9 cellular contexts compared by ENCODE assay signal in the genomic region with DNA sequence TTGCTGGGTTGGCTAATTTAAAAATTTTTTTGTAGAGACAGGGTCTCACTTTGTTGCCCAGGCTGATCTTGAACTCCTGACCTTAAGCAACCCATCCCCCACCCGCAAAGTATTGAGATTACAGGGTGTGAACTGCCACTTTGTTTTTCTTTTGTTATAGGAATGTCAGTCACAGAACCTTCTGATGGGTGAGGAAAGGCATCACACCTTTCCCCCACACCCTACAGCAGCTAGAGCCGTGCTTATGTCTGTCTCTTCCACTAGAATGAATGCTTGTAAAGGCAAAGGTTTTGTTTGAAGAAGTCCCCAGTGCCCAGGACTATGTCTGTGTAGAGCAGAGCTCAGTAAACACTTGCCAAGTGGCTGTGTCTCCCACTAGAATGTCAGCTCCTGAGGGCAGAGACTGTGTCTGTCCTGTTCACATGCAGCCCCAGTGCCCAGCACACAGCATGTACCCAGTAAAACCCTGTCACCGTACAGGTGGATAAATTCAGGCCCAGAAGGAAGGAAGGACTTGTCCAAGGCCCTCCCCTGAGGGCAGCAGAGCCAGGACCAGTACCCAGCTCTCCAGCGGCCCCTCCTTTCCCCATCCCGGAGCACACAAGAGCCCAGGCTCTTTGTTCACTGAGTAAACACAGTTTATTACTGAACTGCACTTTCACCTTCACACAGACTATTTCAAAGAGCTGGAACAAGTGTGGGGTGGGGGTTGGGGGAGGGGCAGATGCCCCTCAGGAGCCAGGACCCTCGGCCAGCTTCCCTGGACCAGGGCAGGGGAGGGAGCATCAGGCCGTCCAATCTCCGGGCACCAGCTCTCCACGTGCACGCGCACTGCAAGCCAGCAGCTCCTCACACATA. TPM values are rescaled to one million over a fixed set of nuclear protein-coding genes. Genes with fewer than 3 reads are reported as not detected.
DNase-seq lines count a peak whose midpoint lies in the region; ATAC-seq and TF ChIP-seq lines count a peak whose summit lies in the region.
"Had no signal": no experiment of that assay in that cellular context is flagged by ENCODE, and none has a peak within 500 bp of the region (broad histone marks: within the 10 kb centered on the region; RNA-seq: fewer than 3 reads in every experiment).

No MANE protein-coding gene starts in this region.

- H3K9me3 ChIP-seq in IMR-90 (ENCODE audit: control insufficient read depth, insufficient read depth, low read length), result no peaks in the 10 kb centered on the region
- H3K9me3 ChIP-seq in mesenchymal stem cell (ENCODE audit: control insufficient read depth, low read length), result no peaks in the 10 kb centered on the region

- ATAC-seq in IMR-90 (ENCODE audit: low read depth) (no peak), HG03135 (IDR thresholded peaks at IDR 0.05; ENCODE audit: unreplicated experiment) (no peak)
- ATAC-seq in activated naive CD8-positive, alpha-beta T cell treated with anti-CD3 and anti-CD28 coated beads, Interleukin-2, amount 10 ng/mL, durations not matched to agents 7 days and 5 days (ENCODE audit: low read depth), result no peak

- no peaks in the 10 kb centered on the region for H3K27me3 ChIP-seq in IMR-90 (ENCODE audit: control insufficient read depth, insufficient read depth, low read length)
- no peaks in the 10 kb centered on the region for H3K27me3 ChIP-seq in mesenchymal stem cell (ENCODE audit: control insufficient read depth in 1 of 2, insufficient read depth in 1 of 2, low read length in 2 of 2)

- BruUV-seq in IMR-90 (replicated peaks; lab: Mats Ljungman, UMichigan), result no TSS peak

- peak overlapping the region; percentile 92 for H2AK5ac ChIP-seq in IMR-90 (ENCODE audit: low read depth, low read length)
- peak overlapping the region; percentile 46 for H2AK5ac ChIP-seq in mesenchymal stem cell (ENCODE audit: low read length, severe bottlenecking)

- H3K23ac ChIP-seq in IMR-90 (ENCODE audit: low read depth, low read length), result peak overlapping the region; percentile 58; the same call in 1 of the 2 replicates
- H3K23ac ChIP-seq in mesenchymal stem cell (ENCODE audit: low read length in 2 of 2), result no peak overlapping the region

- peaks cover 30% of the 10 kb centered on the region for H3K9me1 ChIP-seq in IMR-90 (ENCODE audit: insufficient read depth, low read length)

- H3K4me1 ChIP-seq in IMR-90 (ENCODE audit: control insufficient read depth, insufficient read depth, low read length) (peaks cover 19% of the 10 kb centered on the region), mesenchymal stem cell (ENCODE audit: control insufficient read depth, insufficient read depth, low read depth, low read length) (peaks cover 51% of the 10 kb centered on the region)

- 20% methylated on average over 1 of the region's 11 CpGs; no CpG with 5 or more reads in 1 of the 2 experiments for WGBS in IMR-90 (ENCODE audit: extremely low coverage in 2 of 2, insufficient read length in 1 of 2), 2 experiments
- WGBS in mesenchymal stem cell, result 59% methylated on average over 9 of the region's 11 CpGs

- H3K18ac ChIP-seq in IMR-90 (ENCODE audit: low read depth, low read length), result no peak overlapping the region
- H3K18ac ChIP-seq in mesenchymal stem cell (ENCODE audit: low read depth in 1 of 2, low read length in 2 of 2), result peak overlapping the region; percentile 15 to 83

- H2BK15ac ChIP-seq in IMR-90 (ENCODE audit: low read depth, low read length), result peak overlapping the region; percentile 74; the same call in 1 of the 3 replicates
- H2BK15ac ChIP-seq in mesenchymal stem cell (ENCODE audit: low read depth, poor library complexity, severe bottlenecking), result no peak overlapping the region

- H3K4me2 ChIP-seq in IMR-90 (ENCODE audit: low read depth, low read length) (no peak overlapping the region), mesenchymal stem cell (ENCODE audit: low read length, poor library complexity, severe bottlenecking) (no peak overlapping the region)

- H2BK20ac ChIP-seq in IMR-90 (ENCODE audit: low read depth, low read length), result peak overlapping the region; percentile 72

- no peak overlapping the region for H2AFZ ChIP-seq in IMR-90 (replicated peaks; ENCODE audit: low read length, poor library complexity)
- H2AFZ ChIP-seq in mesenchymal stem cell (ENCODE audit: low read depth, low read length), result no peak overlapping the region

- peaks cover 20% of the 10 kb centered on the region for H3K36me3 ChIP-seq in IMR-90 (ENCODE audit: control insufficient read depth, insufficient read depth, low read length)
- H3K36me3 ChIP-seq in mesenchymal stem cell (ENCODE audit: control insufficient read depth in 1 of 2, insufficient read depth in 2 of 2, low read depth in 1 of 2, low read length in 2 of 2), result peaks cover 49 to 57% of the 10 kb centered on the region in 2 experiments

- CTCF ChIA-PET in IMR-90 (lab: Yijun Ruan, JAX), result interaction anchor here (5.0 kb wide), 1 partner anchor 58 kb away, joined by 59 read pairs; a partner anchor contains a TSS

- no peak overlapping the region for H3K56ac ChIP-seq in IMR-90 (ENCODE audit: extremely low read depth, insufficient read depth, low read length)

- H3K9ac ChIP-seq in IMR-90 (ENCODE audit: low read depth, low read length) (0 out of 2 replicates have a peak overlapping the region, but pooled peaks have one; percentile 8), mesenchymal stem cell (ENCODE audit: low read length) (peak overlapping the region; percentile 57)

- no peak for TF ChIP-seq RAD21 in IMR-90 (IDR thresholded peaks at IDR 0.05; ENCODE audit: low read length)

- DNase-seq in IMR-90 (no peak), mesenchymal stem cell (no peak), retina (no peak), SIG-M5 treated with dmso at 0.1 percent for 504 hours (lab: John Stamatoyannopoulos, UW; ENCODE audit: unreplicated experiment) (no peak), erythroblast (lab: John Stamatoyannopoulos, UW) (no peak)
- DNase-seq in activated naive CD8-positive, alpha-beta T cell treated with anti-CD3 and anti-CD28 coated beads, Interleukin-2, amount 10 ng/mL, durations not matched to agents 7 days and 5 days, result no peak

- peaks cover 56% of the 10 kb centered on the region for H3K4me1 Mint-ChIP-seq in activated naive CD8-positive, alpha-beta T cell treated with anti-CD3 and anti-CD28 coated beads, Interleukin-2, amount 10 ng/mL, durations not matched to agents 7 days and 5 days

- H3K79me1 ChIP-seq in IMR-90 (ENCODE audit: low read depth in 1 of 2, low read length in 2 of 2), result peaks cover 25 to 73% of the 10 kb centered on the region in 2 experiments
- peaks cover 15% of the 10 kb centered on the region for H3K79me1 ChIP-seq in mesenchymal stem cell (replicated peaks; ENCODE audit: low read length, poor library complexity, severe bottlenecking)

- in situ Hi-C loops in IMR-90 (cut with MboI; ENCODE audit: low sequenced_read_pairs), result loop anchor here (5.0 kb wide), 1 partner anchor 58 kb away; a partner anchor contains a TSS

- TF ChIP-seq CTCF in 22Rv1 (IDR thresholded peaks at IDR 0.05) (no peak), IMR-90 (conservative IDR thresholded peaks at IDR 0.05; ENCODE audit: low read depth, low read length) (no peak)

- H2AK9ac ChIP-seq in IMR-90 (replicated peaks; ENCODE audit: low read depth, low read length, poor library complexity), result peak overlapping the region; percentile 61

- dilution Hi-C loops in IMR-90 (cut with HindIII; ENCODE audit: low sequenced_read_pairs, unreplicated experiment), result no loop called here

- no peaks in the 10 kb centered on the region for H3K9me3 Mint-ChIP-seq in activated naive CD8-positive, alpha-beta T cell treated with anti-CD3 and anti-CD28 coated beads, Interleukin-2, amount 10 ng/mL, durations not matched to agents 7 days and 5 days

- no peak overlapping the region for H3K4me3 Mint-ChIP-seq in activated naive CD8-positive, alpha-beta T cell treated with anti-CD3 and anti-CD28 coated beads, Interleukin-2, amount 10 ng/mL, durations not matched to agents 7 days and 5 days

- H2BK12ac ChIP-seq in mesenchymal stem cell (ENCODE audit: low read length in 2 of 2), result peak overlapping the region in 1 of 2 experiments; percentile 73

- H4K91ac ChIP-seq in IMR-90 (ENCODE audit: insufficient read depth, low read depth, low read length) (peak overlapping the region; percentile 84; the same call in 1 of the 2 replicates), mesenchymal stem cell (ENCODE audit: low read length) (no peak overlapping the region)

- peaks cover 36% of the 10 kb centered on the region for H3K36me3 Mint-ChIP-seq in activated naive CD8-positive, alpha-beta T cell treated with anti-CD3 and anti-CD28 coated beads, Interleukin-2, amount 10 ng/mL, durations not matched to agents 7 days and 5 days

- H4K8ac ChIP-seq in IMR-90 (ENCODE audit: low read depth in 2 of 2, low read length in 2 of 2) (peak overlapping the region in 1 of 2 experiments; percentile 59; a peak in 2 of 4 replicates), mesenchymal stem cell (ENCODE audit: low read length) (peak overlapping the region; percentile 3)

- no peaks in the 10 kb centered on the region for H3K27me3 Mint-ChIP-seq in activated naive CD8-positive, alpha-beta T cell treated with anti-CD3 and anti-CD28 coated beads, Interleukin-2, amount 10 ng/mL, durations not matched to agents 7 days and 5 days

- H3K4me3 ChIP-seq in IMR-90 (ENCODE audit: insufficient read depth, low read depth, low read length), result no peak overlapping the region
- no peak overlapping the region for H3K4me3 ChIP-seq in mesenchymal stem cell (ENCODE audit: insufficient read depth in 1 of 2, low read depth in 1 of 2, low read length in 2 of 2)

- H2BK5ac ChIP-seq in IMR-90 (ENCODE audit: low read depth, low read length, poor library complexity, severe bottlenecking) (peak overlapping the region; percentile 5), mesenchymal stem cell (ENCODE audit: low read depth, low read length, poor library complexity, severe bottlenecking) (no peak overlapping the region)

- POLR2A ChIA-PET in IMR-90 (lab: Charles Lee; ENCODE audit: unreplicated experiment), result no interaction called here
- POLR2A ChIA-PET in activated naive CD8-positive, alpha-beta T cell treated with anti-CD3 and anti-CD28 coated beads, Interleukin-2, amount 10 ng/mL, durations not matched to agents 7 days and 5 days (lab: Charles Lee), result interaction anchor here (1.0 to 3.1 kb wide), 5 partner anchors 11 to 59 kb away, joined by 6 to 19 read pairs (median 10); a partner anchor contains a TSS

- peak overlapping the region; percentile 57 for H3K14ac ChIP-seq in IMR-90 (replicated peaks; ENCODE audit: low read depth, low read length)
- H3K14ac ChIP-seq in mesenchymal stem cell (ENCODE audit: low read length in 2 of 2), result no peak overlapping the region

- H3K27ac Mint-ChIP-seq in activated naive CD8-positive, alpha-beta T cell treated with anti-CD3 and anti-CD28 coated beads, Interleukin-2, amount 10 ng/mL, durations not matched to agents 7 days and 5 days, result peak overlapping the region; percentile 96

- H4K20me1 ChIP-seq in IMR-90 (ENCODE audit: insufficient read depth, low read length), result peaks cover 19% of the 10 kb centered on the region; the same call in 1 of the 2 replicates

- H3K4ac ChIP-seq in IMR-90 (ENCODE audit: low read depth, low read length) (peak overlapping the region; percentile 71), mesenchymal stem cell (ENCODE audit: low read depth in 1 of 2, low read length in 2 of 2) (peak overlapping the region; percentile 50 to 76)

- intact Hi-C loops in IMR-90 (cut with micrococcal nuclease), result no loop called here

- H2BK120ac ChIP-seq in IMR-90 (ENCODE audit: low read depth, low read length), result peak overlapping the region; percentile 63
- no peak overlapping the region for H2BK120ac ChIP-seq in mesenchymal stem cell (ENCODE audit: low read depth, low read length)

- no peak for TF ChIP-seq POLR2A in IMR-90 (IDR thresholded peaks at IDR 0.05; ENCODE audit: low read depth, low read length)
- no peak for TF ChIP-seq POLR2A in erythroblast (IDR thresholded peaks at IDR 0.05; ENCODE audit: low read length)

- H3K27ac ChIP-seq in 22Rv1 (peak overlapping the region; percentile 74), IMR-90 (ENCODE audit: insufficient read depth, low read length) (peak overlapping the region; percentile 20; the same call in 1 of the 2 replicates), mesenchymal stem cell (ENCODE audit: low read length, poor library complexity, severe bottlenecking) (peak overlapping the region; percentile 31)

- H4K5ac ChIP-seq in IMR-90 (ENCODE audit: low read depth, low read length), result 0 out of 2 replicates have a peak overlapping the region, but pooled peaks have one; percentile 13

RNA-seq across cellular contexts. Expression of a gene that starts 26.4 kb away (rescaled TPM):
- total RNA-seq in IMR-90 (2012; rRNA removed), result not detected in 2 replicates
- not detected in 2 replicates for polyA plus RNA-seq in IMR-90 (2012; rRNA removed)
- polyA plus RNA-seq in IMR-90 (2012; cell fraction: cytosol; rRNA removed), result not detected in 2 replicates
- not detected in 2 replicates for polyA plus RNA-seq in IMR-90 (2012; cell fraction: nucleus; rRNA removed; ENCODE audit: low replicate concordance)
- not detected for total RNA-seq in activated naive CD8-positive, alpha-beta T cell treated with anti-CD3 and anti-CD28 coated beads, Interleukin-2, amount 10 ng/mL, durations not matched to agents 7 days and 5 days
- not detected for polyA plus RNA-seq in mesenchymal stem cell (2013, experiment 1 of 2)
- not detected for polyA plus RNA-seq in mesenchymal stem cell (2013, experiment 2 of 2)
- total RNA-seq: bronchial epithelial cell had no signal

RNA-seq across cellular contexts. Expression of a gene that starts 58.6 kb away (rescaled TPM):
- 41.9 and 45.5 TPM in 2 replicates for total RNA-seq in IMR-90 (2012; rRNA removed)
- 40.2 and 41.9 TPM in 2 replicates for polyA plus RNA-seq in IMR-90 (2012; rRNA removed)
- 44.9 and 47.2 TPM in 2 replicates for polyA plus RNA-seq in IMR-90 (2012; cell fraction: cytosol; rRNA removed)
- polyA plus RNA-seq in IMR-90 (2012; cell fraction: nucleus; rRNA removed; ENCODE audit: low replicate concordance), result 22.6 and 23.8 TPM in 2 replicates
- total RNA-seq in activated naive CD8-positive, alpha-beta T cell treated with anti-CD3 and anti-CD28 coated beads, Interleukin-2, amount 10 ng/mL, durations not matched to agents 7 days and 5 days, result 10 to 100 TPM; 61.7 to 64.5 TPM
- polyA plus RNA-seq in mesenchymal stem cell (2013, experiment 1 of 2), result 116 TPM
- 114 TPM for polyA plus RNA-seq in mesenchymal stem cell (2013, experiment 2 of 2)

RNA-seq across cellular contexts. Expression of a gene that starts 59.0 kb away (rescaled TPM):
- total RNA-seq in IMR-90 (2012; rRNA removed), result 174 and 186 TPM in 2 replicates
- polyA plus RNA-seq in IMR-90 (2012; rRNA removed), result 148 and 156 TPM in 2 replicates
- polyA plus RNA-seq in IMR-90 (2012; cell fraction: cytosol; rRNA removed), result 283 and 402 TPM in 2 replicates
- 740 and 930 TPM in 2 replicates for polyA plus RNA-seq in IMR-90 (2012; cell fraction: nucleus; rRNA removed; ENCODE audit: low replicate concordance)
- 1 to 10 TPM in 1 of 2 experiments, under 1 TPM in 1; 0.72 to 1.2 TPM for total RNA-seq in activated naive CD8-positive, alpha-beta T cell treated with anti-CD3 and anti-CD28 coated beads, Interleukin-2, amount 10 ng/mL, durations not matched to agents 7 days and 5 days
- polyA plus RNA-seq in mesenchymal stem cell (2013, experiment 1 of 2), result 260 TPM
- polyA plus RNA-seq in mesenchymal stem cell (2013, experiment 2 of 2), result 254 TPM

Comparison
In these comparisons a context has a peak if more than half of its experiments do, and no peak if none do; other contexts are left out.
1. H3K27ac ChIP-seq: peak in every context shown above with its lines; median percentile 74 in 22Rv1; 31 in mesenchymal stem cell; 20 in IMR-90.
2. RNA of a gene that starts 59.0 kb away (total RNA-seq): 174 to 186 TPM in IMR-90; 0.72 to 1.2 TPM in activated naive CD8-positive, alpha-beta T cell treated with anti-CD3 and anti-CD28 coated beads, Interleukin-2, amount 10 ng/mL, durations not matched to agents 7 days and 5 days; every median in the first group is over 10 times any median in the second.